Comparison of ENCODE assay signal across 8 cellular contexts in genomic region chr10:124354411-124355382, GRCh38.
DNase-seq lines count a peak whose midpoint lies in the region; ATAC-seq and TF ChIP-seq lines count a peak whose summit lies in the region.

No MANE protein-coding gene starts in this region.

- H3K4me1 ChIP-seq in left lung: peaks cover 0 to 15% of the 10 kb centered on the region in 2 donors

- TF ChIP-seq CTCF in HL-60 (IDR thresholded peaks at IDR 0.05; ENCODE audit: insufficient read depth, low read length): no peak
- no peak for TF ChIP-seq CTCF in left lung (IDR thresholded peaks at IDR 0.05)

- no peak overlapping the region for H3K27ac ChIP-seq in HL-60 (replicated peaks)
- H3K27ac ChIP-seq in SK-N-MC: peak overlapping the region; percentile 80
- peak overlapping the region in 1 of 2 donors; percentile 40 for H3K27ac ChIP-seq in left lung

- no peak overlapping the region for H3K9ac ChIP-seq in SK-N-MC (ENCODE audit: insufficient read length)

- peak; percentile 97 for ATAC-seq in left lung

- H3K27me3 ChIP-seq in HL-60 (ENCODE audit: insufficient read depth, poor library complexity, severe bottlenecking): no peaks in the 10 kb centered on the region
- peaks cover 0 to 24% of the 10 kb centered on the region in 2 donors for H3K27me3 ChIP-seq in left lung

- intact Hi-C loops in left lung (cut with DNase I): no loop called here

- H3K9me3 ChIP-seq in SK-N-MC (ENCODE audit: low read depth, low read length): no peaks in the 10 kb centered on the region
- peaks cover 0 to 10% of the 10 kb centered on the region in 2 donors for H3K9me3 ChIP-seq in left lung

- no peaks in the 10 kb centered on the region for H3K36me3 ChIP-seq in SK-N-MC (ENCODE audit: insufficient read depth, low read length)
- H3K36me3 ChIP-seq in left lung: no peaks in the 10 kb centered on the region

- H3K4me3 ChIP-seq in HL-60 (replicated peaks; ENCODE audit: insufficient read depth, low read length): peak overlapping the region; percentile 32
- H3K4me3 ChIP-seq in SK-N-MC: peak overlapping the region; percentile 49
- peak overlapping the region; percentile 14 to 32 for H3K4me3 ChIP-seq in left lung

- peak; percentile 20 for DNase-seq in NCI-H2227 (lab: John Stamatoyannopoulos, UW; ENCODE audit: unreplicated experiment)
- DNase-seq in NCI-H2227 treated with DMSO at 0.1 percent for 48 hours (lab: John Stamatoyannopoulos, UW): no peak
- DNase-seq in HL-60 (ENCODE audit: low read depth in 1 of 2, low spot score in 1 of 2): peak; percentile 7 to 31
- peak; percentile 77 for DNase-seq in SK-N-MC (ENCODE audit: low read depth, low spot score)
- DNase-seq in brain pericyte (ENCODE audit: low read depth, low spot score): peak; percentile 57
- DNase-seq in left lung: peak; percentile 58 to 91
- peak; percentile 22 to 33 for DNase-seq in stimulated activated CD4-positive, alpha-beta T cell treated with anti-CD3 and anti-CD28 coated beads, Interleukin-4, amount 100 ng/mL, for 4 hours
- no peak for DNase-seq in NCI-H2107 (lab: John Stamatoyannopoulos, UW)

Comparison
In these comparisons a context has a peak if more than half of its experiments do, and no peak if none do; other contexts are left out.
1. DNase-seq: peak in NCI-H2227 (single experiment), HL-60 (2 of 2), SK-N-MC (single experiment), brain pericyte (single experiment), left lung (2 of 2) and stimulated activated CD4-positive, alpha-beta T cell treated with anti-CD3 and anti-CD28 coated beads, Interleukin-4, amount 100 ng/mL, for 4 hours (2 of 2); none in NCI-H2227 treated with DMSO at 0.1 percent for 48 hours (single experiment) and NCI-H2107 (single experiment).
2. Peak in every context shown above with its lines, with median percentiles within 50 percentile points of each other: H3K4me3 ChIP-seq.